In genomic region chr11:118744001-118744400, GRCh38 we compare ENCODE assay signal across 31 cellular contexts. TPM values are rescaled to one million over a fixed set of nuclear protein-coding genes. Genes with fewer than 3 reads are reported as not detected.
DNase-seq lines count a peak whose midpoint lies in the region; ATAC-seq, FAIRE-seq and TF ChIP-seq lines count a peak whose summit lies in the region.
"Had no signal": no experiment of that assay in that cellular context is flagged by ENCODE, and none has a peak within 500 bp of the region (broad histone marks: within the 10 kb centered on the region; RNA-seq: fewer than 3 reads in every experiment).

No MANE protein-coding gene starts in this region.

- H3K27me3 Mint-ChIP-seq in activated T-cell treated with anti-CD3 and anti-CD28 coated beads, Interleukin-2, amount 50 U/mL, for 24 hours: no peaks in the 10 kb centered on the region
- H3K27me3 Mint-ChIP-seq in natural killer cell treated with Interleukin-12 subunit alpha and Interleukin-12 subunit beta and Interleukin-15 and Interleukin-18, amount 100 ng/mL, for 72 hours: no peaks in the 10 kb centered on the region
- no peaks in the 10 kb centered on the region for H3K27me3 Mint-ChIP-seq in natural killer cell (ENCODE audit: low read depth in 2 of 2)
- H3K27me3 Mint-ChIP-seq: activated naive CD4-positive, alpha-beta T cell treated with anti-CD3 and anti-CD28 coated beads, Interleukin-2, amount 50 U/mL, for 24 hours; dendritic cell treated with granulocyte-macrophage colony-stimulating factor and Interleukin-4, amounts not matched to agents 40 ng/mL and 50 ng/mL, for 4 days; naive thymus-derived CD8-positive, alpha-beta T cell had no signal

- no peaks in the 10 kb centered on the region for H3K27me3 ChIP-seq in GM23248 (replicated peaks; ENCODE audit: insufficient read depth)
- H3K27me3 ChIP-seq: ovary, spleen, tibial nerve had no signal

- no peaks in the 10 kb centered on the region for H3K79me2 ChIP-seq in GM23248 (ENCODE audit: insufficient read depth)

- H3K9me3 ChIP-seq in GM23248 (ENCODE audit: low read depth) (no peaks in the 10 kb centered on the region), SK-N-MC (ENCODE audit: low read depth, low read length) (no peaks in the 10 kb centered on the region)
- H3K9me3 ChIP-seq: A549, ovary, spleen, tibial nerve had no signal

- peaks cover 29% of the 10 kb centered on the region for H3F3A ChIP-seq in GM23248 (ENCODE audit: insufficient read depth)

- in situ Hi-C loops in GM23248 (cut with MboI): no loop called here

- H2AFZ ChIP-seq in GM23248: no peak overlapping the region

- H3K9me2 ChIP-seq in GM23248 (ENCODE audit: insufficient read depth): no peaks in the 10 kb centered on the region

- peaks cover 13% of the 10 kb centered on the region for H3K36me3 Mint-ChIP-seq in activated T-cell treated with anti-CD3 and anti-CD28 coated beads, Interleukin-2, amount 50 U/mL, for 24 hours (ENCODE audit: low read depth)
- H3K36me3 Mint-ChIP-seq in natural killer cell treated with Interleukin-12 subunit alpha and Interleukin-12 subunit beta and Interleukin-15 and Interleukin-18, amount 100 ng/mL, for 72 hours: peaks cover 4% of the 10 kb centered on the region
- no peaks in the 10 kb centered on the region for H3K36me3 Mint-ChIP-seq in natural killer cell

- H3K9ac ChIP-seq in GM23248 (no peak overlapping the region), SK-N-MC (ENCODE audit: insufficient read length) (no peak overlapping the region)

- no peak overlapping the region for H3K4me2 ChIP-seq in GM23248 (ENCODE audit: unreplicated experiment)
- H3K4me2 ChIP-seq: A549 had no signal

- H3K4me1 ChIP-seq in GM23248 (ENCODE audit: insufficient read depth): no peaks in the 10 kb centered on the region
- H3K4me1 ChIP-seq: A549 had no signal

- FAIRE-seq in RCC 7860 (lab: Jason Lieb, UNC): no peak
- FAIRE-seq: A549, endometrium, GM12892, GM19239 had no signal

- 4 to 8% methylated on average over 4 of the region's 4 CpGs for WGBS in GM23248 (ENCODE audit: low coverage in 1 of 2, low lambda C conversion rate in 2 of 2, missing lambda C conversion rate in 2 of 2), 2 experiments

- H3K4me1 Mint-ChIP-seq in activated T-cell treated with anti-CD3 and anti-CD28 coated beads, Interleukin-2, amount 50 U/mL, for 24 hours (ENCODE audit: low read depth): no peaks in the 10 kb centered on the region
- peaks cover 5 to 9% of the 10 kb centered on the region in 2 donors for H3K4me1 Mint-ChIP-seq in natural killer cell treated with Interleukin-12 subunit alpha and Interleukin-12 subunit beta and Interleukin-15 and Interleukin-18, amount 100 ng/mL, for 72 hours (ENCODE audit: low read depth in 2 of 2)
- peaks cover 7 to 14% of the 10 kb centered on the region in 2 donors for H3K4me1 Mint-ChIP-seq in natural killer cell

- no peak for DNase-seq in activated T-cell treated with anti-CD3 and anti-CD28 coated beads, Interleukin-2, amount 50 U/mL, for 24 hours
- no peak for DNase-seq in activated T-cell treated with anti-CD3 and anti-CD28 coated beads, Interleukin-2, amount 50 U/mL, for 48 hours
- DNase-seq in GM23248: peak; percentile 23
- peak; percentile 65 for DNase-seq in SK-N-MC (ENCODE audit: low read depth, low spot score)
- DNase-seq in natural killer cell treated with Interleukin-12 subunit alpha and Interleukin-12 subunit beta and Interleukin-15 and Interleukin-18, amount 100 ng/mL, for 72 hours (ENCODE audit: low spot score): no peak
- no peak for DNase-seq in natural killer cell
- DNase-seq in RCC 7860 (ENCODE audit: low spot score): no peak
- DNase-seq: activated CD8-positive, alpha-beta memory T cell treated with anti-CD3 and anti-CD28 coated beads for 24 hours; aorta; CD8-positive, alpha-beta T cell; DMS79; naive thymus-derived CD8-positive, alpha-beta T cell; NCI-H1105 treated with DMSO at 0.1 percent for 48 hours; NCI-H2081 treated with DMSO at 0.1 percent for 48 hours; NCI-H774; OCI-M1; ovary; SHP77; spleen; stimulated activated CD4-positive, alpha-beta T cell treated with anti-CD3 and anti-CD28 coated beads, Interleukin-4, amount 100 ng/mL, for 1 hour; stimulated activated naive CD4-positive, alpha-beta T cell treated with Interleukin-2 at 50 U/mL for 16 hours; T-helper 1 cell had no signal

- no peaks in the 10 kb centered on the region for H4K20me1 ChIP-seq in GM23248 (ENCODE audit: insufficient read depth)

- H3K9me3 Mint-ChIP-seq in activated T-cell treated with anti-CD3 and anti-CD28 coated beads, Interleukin-2, amount 50 U/mL, for 24 hours: no peaks in the 10 kb centered on the region
- H3K9me3 Mint-ChIP-seq in natural killer cell treated with Interleukin-12 subunit alpha and Interleukin-12 subunit beta and Interleukin-15 and Interleukin-18, amount 100 ng/mL, for 72 hours: no peaks in the 10 kb centered on the region
- H3K9me3 Mint-ChIP-seq in natural killer cell: no peaks in the 10 kb centered on the region
- H3K9me3 Mint-ChIP-seq: activated naive CD4-positive, alpha-beta T cell treated with anti-CD3 and anti-CD28 coated beads, Interleukin-2, amount 50 U/mL, for 24 hours; activated T-helper 1 cell treated with anti-CD3 and anti-CD28 coated beads, Interleukin-12 subunit alpha, Interleukin-12 subunit beta, Interleukin-2, Interleukin-4 antibody, amounts not matched to agents 30 ng/mL and 10 ng/mL and 1 ng/mL, durations not matched to agents 14 hours and 24 hours and 36 hours; CD8-positive, alpha-beta T cell; dendritic cell treated with granulocyte-macrophage colony-stimulating factor and Interleukin-4, amounts not matched to agents 40 ng/mL and 50 ng/mL, for 4 days; naive thymus-derived CD8-positive, alpha-beta T cell had no signal

- no peak for TF ChIP-seq CTCF in natural killer cell (IDR thresholded peaks at IDR 0.05)

- H3K4me3 Mint-ChIP-seq in activated T-cell treated with anti-CD3 and anti-CD28 coated beads, Interleukin-2, amount 50 U/mL, for 24 hours: no peak overlapping the region
- H3K4me3 Mint-ChIP-seq in natural killer cell treated with Interleukin-12 subunit alpha and Interleukin-12 subunit beta and Interleukin-15 and Interleukin-18, amount 100 ng/mL, for 72 hours: no peak overlapping the region
- no peak overlapping the region for H3K4me3 Mint-ChIP-seq in natural killer cell
- H3K4me3 Mint-ChIP-seq: activated naive CD4-positive, alpha-beta T cell treated with anti-CD3 and anti-CD28 coated beads, Interleukin-2, amount 50 U/mL, for 24 hours; activated T-helper 1 cell treated with anti-CD3 and anti-CD28 coated beads, Interleukin-12 subunit alpha, Interleukin-12 subunit beta, Interleukin-2, Interleukin-4 antibody, amounts not matched to agents 30 ng/mL and 10 ng/mL and 1 ng/mL, durations not matched to agents 14 hours and 24 hours and 36 hours; CD8-positive, alpha-beta T cell; dendritic cell treated with granulocyte-macrophage colony-stimulating factor and Interleukin-4, amounts not matched to agents 40 ng/mL and 50 ng/mL, for 4 days; naive thymus-derived CD8-positive, alpha-beta T cell had no signal

- ATAC-seq in HG02642 (IDR thresholded peaks at IDR 0.05; ENCODE audit: poor library complexity, unreplicated experiment) (no peak), natural killer cell (no peak)
- no peak for ATAC-seq in natural killer cell treated with Interleukin-12 subunit alpha and Interleukin-12 subunit beta and Interleukin-15 and Interleukin-18, amount 100 ng/mL, for 72 hours
- ATAC-seq: CD8-positive, alpha-beta T cell; naive thymus-derived CD8-positive, alpha-beta T cell had no signal

- intact Hi-C loops in natural killer cell (cut with micrococcal nuclease): no loop called here

- peaks cover 3% of the 10 kb centered on the region; the same call in 1 of the 2 replicates for H3K36me3 ChIP-seq in GM23248 (ENCODE audit: low read depth)
- H3K36me3 ChIP-seq in SK-N-MC (ENCODE audit: insufficient read depth, low read length): peaks cover 4% of the 10 kb centered on the region; the same call in 1 of the 2 replicates
- H3K36me3 ChIP-seq: ovary, tibial nerve had no signal

- H3K4me3 ChIP-seq in GM23248: no peak overlapping the region
- H3K4me3 ChIP-seq in SK-N-MC: peak overlapping the region; percentile 13; the same call in 1 of the 2 replicates
- H3K4me3 ChIP-seq: A549, ovary, spleen, tibial nerve had no signal

- H3K27ac ChIP-seq in GM23248 (no peak overlapping the region), SK-N-MC (peak overlapping the region; percentile 71)
- H3K27ac ChIP-seq: A549, ovary, spleen, tibial nerve had no signal

- H3K27ac Mint-ChIP-seq in activated T-cell treated with anti-CD3 and anti-CD28 coated beads, Interleukin-2, amount 50 U/mL, for 24 hours: peak overlapping the region; percentile 55
- H3K27ac Mint-ChIP-seq in natural killer cell treated with Interleukin-12 subunit alpha and Interleukin-12 subunit beta and Interleukin-15 and Interleukin-18, amount 100 ng/mL, for 72 hours: no peak overlapping the region
- no peak overlapping the region for H3K27ac Mint-ChIP-seq in natural killer cell
- H3K27ac Mint-ChIP-seq: activated naive CD4-positive, alpha-beta T cell treated with anti-CD3 and anti-CD28 coated beads, Interleukin-2, amount 50 U/mL, for 24 hours; activated T-helper 1 cell treated with anti-CD3 and anti-CD28 coated beads, Interleukin-12 subunit alpha, Interleukin-12 subunit beta, Interleukin-2, Interleukin-4 antibody, amounts not matched to agents 30 ng/mL and 10 ng/mL and 1 ng/mL, durations not matched to agents 14 hours and 24 hours and 36 hours; CD8-positive, alpha-beta T cell; dendritic cell treated with granulocyte-macrophage colony-stimulating factor and Interleukin-4, amounts not matched to agents 40 ng/mL and 50 ng/mL, for 4 days had no signal

RNA-seq across cellular contexts. Expression of gene DDX6, which starts 47.0 kb away (rescaled TPM):
- total RNA-seq in GM23248 (2014; rRNA removed; shearing (Covaris generic)): 84.6 and 88.9 TPM in 2 replicates
- polyA plus RNA-seq in GM23248 (2016; fragmentation: Nextera tagmentation; extraction: Ambion mirVana): 20.9 and 21.3 TPM in 2 replicates
- 100 to 1,000 TPM; 145 to 214 TPM for total RNA-seq in natural killer cell treated with Interleukin-12 subunit alpha and Interleukin-12 subunit beta and Interleukin-15 and Interleukin-18, amount 100 ng/mL, for 72 hours
- total RNA-seq in natural killer cell: 100 to 1,000 TPM; 350 to 369 (median 364) TPM

Comparison
In these comparisons a context has a peak if more than half of its experiments do, and no peak if none do; other contexts are left out.
1. DNase-seq: peak in GM23248 (single experiment) and SK-N-MC (single experiment); none in activated T-cell treated with anti-CD3 and anti-CD28 coated beads, Interleukin-2, amount 50 U/mL, for 24 hours (single experiment), activated T-cell treated with anti-CD3 and anti-CD28 coated beads, Interleukin-2, amount 50 U/mL, for 48 hours (0 of 2), natural killer cell treated with Interleukin-12 subunit alpha and Interleukin-12 subunit beta and Interleukin-15 and Interleukin-18, amount 100 ng/mL, for 72 hours (single experiment), natural killer cell (single experiment) and RCC 7860 (single experiment).